ENCODE assay signal across 14 cellular contexts in the genomic region with DNA sequence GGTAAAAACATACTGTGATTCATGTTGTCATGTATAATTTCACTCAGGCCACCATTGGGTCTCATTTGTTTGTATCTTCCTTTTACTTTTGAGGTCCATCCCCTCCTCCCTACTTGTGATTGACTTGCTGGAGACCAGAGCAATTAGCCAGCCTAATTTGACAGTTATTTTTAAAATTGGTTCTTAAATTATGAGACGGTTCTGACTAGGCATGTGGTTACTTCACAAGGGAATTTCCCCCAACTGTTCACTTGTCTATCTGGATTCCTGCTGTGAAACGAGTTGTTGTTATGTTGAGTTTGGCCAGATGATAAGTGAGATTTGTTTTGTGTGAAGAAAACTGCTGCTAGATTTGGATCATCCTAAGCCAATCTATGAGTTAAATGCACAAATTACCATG.
A peak's percentile ranks its signal among the peaks of the same experiment; 100 is the strongest.
DNase-seq lines count a peak whose midpoint lies in the region; ATAC-seq and TF ChIP-seq lines count a peak whose summit lies in the region.
"Had no signal": no experiment of that assay in that cellular context is flagged by ENCODE, and none has a peak within 500 bp of the region (broad histone marks: within the 10 kb centered on the region; RNA-seq: fewer than 3 reads in every experiment).

No MANE protein-coding gene starts in this region.

- H3K4me1 Mint-ChIP-seq in glutamatergic neuron (ENCODE audit: low read depth, unreplicated experiment) = peaks cover 6% of the 10 kb centered on the region
- no peaks in the 10 kb centered on the region for H3K4me1 Mint-ChIP-seq in activated T-helper 1 cell treated with anti-CD3 and anti-CD28 coated beads, Interleukin-12 subunit alpha, Interleukin-12 subunit beta, Interleukin-2, Interleukin-4 antibody, amounts not matched to agents 30 ng/mL and 10 ng/mL and 1 ng/mL, durations not matched to agents 14 hours and 24 hours and 36 hours (ENCODE audit: low read depth)
- no peaks in the 10 kb centered on the region for H3K4me1 Mint-ChIP-seq in activated naive CD8-positive, alpha-beta T cell treated with anti-CD3 and anti-CD28 coated beads for 36 hours
- H3K4me1 Mint-ChIP-seq: activated B cell treated with CpG ODN at 0.5 μM for 24 hours had no signal

- H3K27ac ChIP-seq in KMS-11 = peak overlapping the region; percentile 84
- H3K27ac ChIP-seq: adrenal gland, SK-N-MC had no signal

- no peaks in the 10 kb centered on the region for H3K36me3 Mint-ChIP-seq in glutamatergic neuron (ENCODE audit: unreplicated experiment)
- no peaks in the 10 kb centered on the region for H3K36me3 Mint-ChIP-seq in activated T-helper 1 cell treated with anti-CD3 and anti-CD28 coated beads, Interleukin-12 subunit alpha, Interleukin-12 subunit beta, Interleukin-2, Interleukin-4 antibody, amounts not matched to agents 30 ng/mL and 10 ng/mL and 1 ng/mL, durations not matched to agents 14 hours and 24 hours and 36 hours (ENCODE audit: low read depth)
- no peaks in the 10 kb centered on the region for H3K36me3 Mint-ChIP-seq in activated naive CD8-positive, alpha-beta T cell treated with anti-CD3 and anti-CD28 coated beads for 36 hours

- H3K27me3 Mint-ChIP-seq in glutamatergic neuron (ENCODE audit: unreplicated experiment) = peaks cover 1% of the 10 kb centered on the region
- H3K27me3 Mint-ChIP-seq in activated T-helper 1 cell treated with anti-CD3 and anti-CD28 coated beads, Interleukin-12 subunit alpha, Interleukin-12 subunit beta, Interleukin-2, Interleukin-4 antibody, amounts not matched to agents 30 ng/mL and 10 ng/mL and 1 ng/mL, durations not matched to agents 14 hours and 24 hours and 36 hours (ENCODE audit: insufficient read depth) = peaks cover under 1% of the 10 kb centered on the region
- H3K27me3 Mint-ChIP-seq in activated naive CD8-positive, alpha-beta T cell treated with anti-CD3 and anti-CD28 coated beads for 36 hours = peaks cover 1% of the 10 kb centered on the region
- H3K27me3 Mint-ChIP-seq: activated B cell treated with CpG ODN at 0.5 μM for 24 hours; dendritic cell treated with granulocyte-macrophage colony-stimulating factor and Interleukin-4, amounts not matched to agents 40 ng/mL and 50 ng/mL, for 4 days had no signal

- peak overlapping the region; percentile 68 for H3K4me2 ChIP-seq in KMS-11

- intact Hi-C loops in activated T-helper 1 cell treated with anti-CD3 and anti-CD28 coated beads, Interleukin-12 subunit alpha, Interleukin-12 subunit beta, Interleukin-2, Interleukin-4 antibody, amounts not matched to agents 30 ng/mL and 10 ng/mL and 1 ng/mL, durations not matched to agents 14 hours and 24 hours and 36 hours (cut with micrococcal nuclease) = no loop called here

- H3K9ac ChIP-seq in KMS-11 = peak overlapping the region; percentile 39; the same call in 1 of the 2 replicates

- peaks cover 1% of the 10 kb centered on the region for H3K9me3 Mint-ChIP-seq in glutamatergic neuron (ENCODE audit: unreplicated experiment)
- no peaks in the 10 kb centered on the region for H3K9me3 Mint-ChIP-seq in activated T-helper 1 cell treated with anti-CD3 and anti-CD28 coated beads, Interleukin-12 subunit alpha, Interleukin-12 subunit beta, Interleukin-2, Interleukin-4 antibody, amounts not matched to agents 30 ng/mL and 10 ng/mL and 1 ng/mL, durations not matched to agents 14 hours and 24 hours and 36 hours
- no peaks in the 10 kb centered on the region for H3K9me3 Mint-ChIP-seq in activated naive CD8-positive, alpha-beta T cell treated with anti-CD3 and anti-CD28 coated beads for 36 hours
- H3K9me3 Mint-ChIP-seq: activated B cell treated with CpG ODN at 0.5 μM for 24 hours; dendritic cell treated with granulocyte-macrophage colony-stimulating factor and Interleukin-4, amounts not matched to agents 40 ng/mL and 50 ng/mL, for 4 days had no signal

- H3K27me3 ChIP-seq in KMS-11 (ENCODE audit: insufficient read depth, low read depth) = no peaks in the 10 kb centered on the region

- H3K36me3 ChIP-seq in KMS-11 (ENCODE audit: insufficient read depth) = no peaks in the 10 kb centered on the region
- H3K36me3 ChIP-seq: adrenal gland had no signal

- H3K27ac Mint-ChIP-seq in glutamatergic neuron (ENCODE audit: unreplicated experiment) = no peak overlapping the region
- no peak overlapping the region for H3K27ac Mint-ChIP-seq in activated T-helper 1 cell treated with anti-CD3 and anti-CD28 coated beads, Interleukin-12 subunit alpha, Interleukin-12 subunit beta, Interleukin-2, Interleukin-4 antibody, amounts not matched to agents 30 ng/mL and 10 ng/mL and 1 ng/mL, durations not matched to agents 14 hours and 24 hours and 36 hours
- H3K27ac Mint-ChIP-seq in activated naive CD8-positive, alpha-beta T cell treated with anti-CD3 and anti-CD28 coated beads for 36 hours = no peak overlapping the region
- H3K27ac Mint-ChIP-seq: activated B cell treated with CpG ODN at 0.5 μM for 24 hours; dendritic cell treated with granulocyte-macrophage colony-stimulating factor and Interleukin-4, amounts not matched to agents 40 ng/mL and 50 ng/mL, for 4 days had no signal

- no peak for TF ChIP-seq CTCF in KMS-11 (conservative IDR thresholded peaks at IDR 0.05; ENCODE audit: low read depth, low read length)
- TF ChIP-seq CTCF in glutamatergic neuron (IDR thresholded peaks at IDR 0.05; ENCODE audit: partially characterized antibody, unreplicated experiment) = no peak

- DNase-seq in COR-L47 (lab: John Stamatoyannopoulos, UW) (peak; percentile 87), glutamatergic neuron (no peak)
- no peak for DNase-seq in activated T-helper 1 cell treated with anti-CD3 and anti-CD28 coated beads, Interleukin-12 subunit alpha, Interleukin-12 subunit beta, Interleukin-2, Interleukin-4 antibody, amounts not matched to agents 30 ng/mL and 10 ng/mL and 1 ng/mL, durations not matched to agents 14 hours and 24 hours and 36 hours (ENCODE audit: low spot score)
- DNase-seq in activated naive CD8-positive, alpha-beta T cell treated with anti-CD3 and anti-CD28 coated beads for 36 hours = no peak
- DNase-seq: activated B cell treated with CpG ODN at 0.5 μM for 24 hours, adrenal gland, KG1, NCI-H2107 had no signal

- H4K20me1 ChIP-seq in KMS-11 (ENCODE audit: insufficient read depth) = no peaks in the 10 kb centered on the region

- no peak overlapping the region for H3K4me3 ChIP-seq in KMS-11 (IDR thresholded peaks at IDR 0.05; ENCODE audit: insufficient read depth, low read depth, low read length)
- H3K4me3 ChIP-seq: adrenal gland, SK-N-MC had no signal

- ATAC-seq in GM18909 (IDR thresholded peaks at IDR 0.05; ENCODE audit: poor library complexity, unreplicated experiment) = peak; percentile 55
- ATAC-seq in HG02678 (IDR thresholded peaks at IDR 0.05; ENCODE audit: unreplicated experiment) = peak; percentile 60
- ATAC-seq in esophagus mucosa = no peak

- H3K79me2 ChIP-seq in KMS-11 (ENCODE audit: insufficient read depth, low read depth) = no peaks in the 10 kb centered on the region

- H2AFZ ChIP-seq in KMS-11 (ENCODE audit: low read depth) = peak overlapping the region; percentile 32; the same call in 1 of the 2 replicates

- H3K4me3 Mint-ChIP-seq in glutamatergic neuron (ENCODE audit: unreplicated experiment) = no peak overlapping the region
- H3K4me3 Mint-ChIP-seq in activated T-helper 1 cell treated with anti-CD3 and anti-CD28 coated beads, Interleukin-12 subunit alpha, Interleukin-12 subunit beta, Interleukin-2, Interleukin-4 antibody, amounts not matched to agents 30 ng/mL and 10 ng/mL and 1 ng/mL, durations not matched to agents 14 hours and 24 hours and 36 hours = no peak overlapping the region
- no peak overlapping the region for H3K4me3 Mint-ChIP-seq in activated naive CD8-positive, alpha-beta T cell treated with anti-CD3 and anti-CD28 coated beads for 36 hours
- H3K4me3 Mint-ChIP-seq: activated B cell treated with CpG ODN at 0.5 μM for 24 hours; dendritic cell treated with granulocyte-macrophage colony-stimulating factor and Interleukin-4, amounts not matched to agents 40 ng/mL and 50 ng/mL, for 4 days had no signal

- H3K4me1 ChIP-seq in KMS-11 (ENCODE audit: low read depth, poor library complexity, severe bottlenecking) = peaks cover 32% of the 10 kb centered on the region
- H3K4me1 ChIP-seq: adrenal gland had no signal
